ENCODE assay signal across 1 cellular context in the genomic region with DNA sequence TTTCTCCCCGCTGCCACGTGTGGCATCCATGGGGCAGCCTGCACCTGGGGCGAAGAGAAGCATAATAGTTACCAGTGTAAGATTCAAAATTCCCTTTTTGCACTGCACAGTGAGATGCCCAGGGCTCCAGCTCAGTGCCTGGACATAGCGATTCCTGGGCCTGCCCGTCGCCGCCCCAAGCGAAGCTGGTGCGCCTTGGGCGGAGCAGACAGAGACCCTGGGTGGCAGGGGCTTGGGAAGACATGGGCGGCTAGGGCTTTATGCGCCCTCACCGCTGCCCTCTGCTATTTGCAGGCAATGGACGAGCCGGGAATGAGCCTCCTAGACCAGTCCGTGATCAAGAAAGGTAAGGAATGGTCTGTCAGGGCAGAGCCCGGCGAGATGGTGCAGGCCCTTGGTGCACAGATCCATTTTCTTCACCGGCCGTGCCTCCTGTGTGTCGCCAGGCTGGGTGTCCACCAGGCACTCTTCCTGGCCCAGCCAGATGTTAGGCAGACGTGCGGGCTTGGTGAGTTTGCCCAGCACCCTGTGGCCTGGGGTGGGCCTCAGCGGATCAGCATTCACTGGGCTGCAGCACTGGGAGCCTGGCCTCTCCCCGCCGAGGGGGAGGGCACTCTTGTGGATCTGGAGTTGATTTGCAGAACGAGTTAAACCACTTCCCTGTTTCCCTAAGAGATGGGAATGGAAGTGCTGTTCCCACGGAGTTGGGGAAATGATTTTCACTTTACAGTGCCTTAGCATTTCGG.
A peak's percentile ranks its signal among the peaks of the same experiment; 100 is the strongest.
TF ChIP-seq lines count a peak whose summit lies in the region.

No MANE protein-coding gene starts in this region.

TF ChIP-seq in HepG2, 621 proteins besides CTCF, POLR2A, EP300 and RAD21 (continued from another document and continues in another):
- TF ChIP-seq, protein P1, sequence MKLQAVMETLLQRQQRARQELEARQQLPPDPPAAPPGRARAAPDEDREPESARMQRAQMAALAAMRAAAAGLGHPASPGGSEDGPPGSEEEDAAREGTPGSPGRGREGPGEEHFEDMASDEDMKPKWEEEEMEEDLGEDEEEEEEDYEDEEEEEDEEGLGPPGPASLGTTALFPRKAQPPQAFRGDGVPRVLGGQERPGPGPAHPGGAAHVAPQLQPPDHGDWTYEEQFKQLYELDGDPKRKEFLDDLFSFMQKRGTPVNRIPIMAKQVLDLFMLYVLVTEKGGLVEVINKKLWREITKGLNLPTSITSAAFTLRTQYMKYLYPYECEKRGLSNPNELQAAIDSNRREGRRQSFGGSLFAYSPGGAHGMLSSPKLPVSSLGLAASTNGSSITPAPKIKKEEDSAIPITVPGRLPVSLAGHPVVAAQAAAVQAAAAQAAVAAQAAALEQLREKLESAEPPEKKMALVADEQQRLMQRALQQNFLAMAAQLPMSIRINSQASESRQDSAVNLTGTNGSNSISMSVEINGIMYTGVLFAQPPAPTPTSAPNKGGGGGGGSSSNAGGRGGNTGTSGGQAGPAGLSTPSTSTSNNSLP (IDR thresholded peaks at IDR 0.05; ENCODE audit: low read depth, low read length): no peak
- TF ChIP-seq ARNTL (CRISPR knock-in tag; IDR thresholded peaks at IDR 0.05) (no peak), NFKB2 (CRISPR knock-in tag; IDR thresholded peaks at IDR 0.05; ENCODE audit: borderline replicate concordance) (peak; percentile 46; the same call in 1 of the 2 replicates), ZNF878 (CRISPR knock-in tag; IDR thresholded peaks at IDR 0.05) (no peak), ZNF496 (CRISPR knock-in tag; IDR thresholded peaks at IDR 0.05; ENCODE audit: insufficient replicate concordance) (no peak), YY1 (IDR thresholded peaks at IDR 0.05; ENCODE audit: insufficient read depth, insufficient replicate concordance, low read depth, low read length) (no peak), ZNF614 (CRISPR knock-in tag; IDR thresholded peaks at IDR 0.05; ENCODE audit: borderline replicate concordance) (0 out of 2 replicates have a peak, but pooled peaks have one; percentile 19), ZFX (CRISPR knock-in tag; IDR thresholded peaks at IDR 0.05; ENCODE audit: low read depth) (0 out of 2 replicates have a peak, but pooled peaks have one; percentile 5), GATAD2A (CRISPR knock-in tag; IDR thresholded peaks at IDR 0.05) (no peak), DR1 (CRISPR knock-in tag; IDR thresholded peaks at IDR 0.05) (no peak), ZNF225 (CRISPR knock-in tag; IDR thresholded peaks at IDR 0.05) (no peak), XRCC5 (optimal IDR thresholded peaks at IDR 0.05; ENCODE audit: low read length) (peak; percentile 56), ZNF777 (CRISPR knock-in tag; IDR thresholded peaks at IDR 0.05) (peak; percentile 68), ZNF652 (CRISPR knock-in tag; IDR thresholded peaks at IDR 0.05; ENCODE audit: borderline replicate concordance, low read depth) (no peak), PHF5A (CRISPR knock-in tag; IDR thresholded peaks at IDR 0.05; ENCODE audit: low read depth, unreplicated experiment) (peak; percentile 17), TBX2 (CRISPR knock-in tag; IDR thresholded peaks at IDR 0.05; ENCODE audit: borderline replicate concordance) (no peak), ZC3H13 (CRISPR knock-in tag; IDR thresholded peaks at IDR 0.05) (0 out of 2 replicates have a peak, but pooled peaks have one; percentile 41), MAFG (CRISPR knock-in tag; IDR thresholded peaks at IDR 0.05) (no peak), RFXANK (CRISPR knock-in tag; IDR thresholded peaks at IDR 0.05) (no peak), REL (CRISPR knock-in tag; conservative IDR thresholded peaks at IDR 0.05) (no peak), PRPF4 (IDR thresholded peaks at IDR 0.05; ENCODE audit: low read depth, low read length, poor library complexity, severe bottlenecking) (peak; percentile 35), ZNF501 (CRISPR knock-in tag; IDR thresholded peaks at IDR 0.05) (no peak; the same call in 1 of the 2 replicates), PAF1 (CRISPR knock-in tag; IDR thresholded peaks at IDR 0.05) (no peak), CEBPB (IDR thresholded peaks at IDR 0.05; ENCODE audit: borderline replicate concordance, low read depth, low read length) (no peak), HNRNPLL (IDR thresholded peaks at IDR 0.05; ENCODE audit: low read depth, low read length, poor library complexity, severe bottlenecking) (no peak), TP53 (CRISPR knock-in tag; conservative IDR thresholded peaks at IDR 0.05) (no peak), ZSCAN12 (CRISPR knock-in tag; IDR thresholded peaks at IDR 0.05) (no peak), AHR (CRISPR knock-in tag; IDR thresholded peaks at IDR 0.05) (0 out of 2 replicates have a peak, but pooled peaks have one; percentile 40), HCFC1 (IDR thresholded peaks at IDR 0.05; ENCODE audit: low read depth, low read length) (no peak), ZNF768 (CRISPR knock-in tag; IDR thresholded peaks at IDR 0.05) (peak; percentile 19; the same call in 1 of the 2 replicates), GZF1 (CRISPR knock-in tag; IDR thresholded peaks at IDR 0.05) (no peak), ZEB1 (IDR thresholded peaks at IDR 0.05; ENCODE audit: insufficient replicate concordance, low read depth) (no peak), ZNF883 (CRISPR knock-in tag; IDR thresholded peaks at IDR 0.05; ENCODE audit: not compliant biosample characterization) (no peak), ZNF563 (CRISPR knock-in tag; IDR thresholded peaks at IDR 0.05) (no peak), MAFK (conservative IDR thresholded peaks at IDR 0.05 in 1 of 2, IDR thresholded peaks at IDR 0.05 in 1 of 2; ENCODE audit: low read length in 2 of 2) (no peak), MTF2 (CRISPR knock-in tag; IDR thresholded peaks at IDR 0.05; ENCODE audit: borderline replicate concordance) (no peak), SP1 (IDR thresholded peaks at IDR 0.05) (no peak), SP1 (CRISPR knock-in tag; IDR thresholded peaks at IDR 0.05) (no peak), TSC22D2 (CRISPR knock-in tag; IDR thresholded peaks at IDR 0.05; ENCODE audit: borderline replicate concordance) (no peak)
- TF ChIP-seq, protein P2, sequence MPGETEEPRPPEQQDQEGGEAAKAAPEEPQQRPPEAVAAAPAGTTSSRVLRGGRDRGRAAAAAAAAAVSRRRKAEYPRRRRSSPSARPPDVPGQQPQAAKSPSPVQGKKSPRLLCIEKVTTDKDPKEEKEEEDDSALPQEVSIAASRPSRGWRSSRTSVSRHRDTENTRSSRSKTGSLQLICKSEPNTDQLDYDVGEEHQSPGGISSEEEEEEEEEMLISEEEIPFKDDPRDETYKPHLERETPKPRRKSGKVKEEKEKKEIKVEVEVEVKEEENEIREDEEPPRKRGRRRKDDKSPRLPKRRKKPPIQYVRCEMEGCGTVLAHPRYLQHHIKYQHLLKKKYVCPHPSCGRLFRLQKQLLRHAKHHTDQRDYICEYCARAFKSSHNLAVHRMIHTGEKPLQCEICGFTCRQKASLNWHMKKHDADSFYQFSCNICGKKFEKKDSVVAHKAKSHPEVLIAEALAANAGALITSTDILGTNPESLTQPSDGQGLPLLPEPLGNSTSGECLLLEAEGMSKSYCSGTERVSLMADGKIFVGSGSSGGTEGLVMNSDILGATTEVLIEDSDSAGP (CRISPR knock-in tag; IDR thresholded peaks at IDR 0.05; ENCODE audit: borderline replicate concordance): peak; percentile 49; the same call in 1 of the 2 replicates
- TF ChIP-seq, protein P3, sequence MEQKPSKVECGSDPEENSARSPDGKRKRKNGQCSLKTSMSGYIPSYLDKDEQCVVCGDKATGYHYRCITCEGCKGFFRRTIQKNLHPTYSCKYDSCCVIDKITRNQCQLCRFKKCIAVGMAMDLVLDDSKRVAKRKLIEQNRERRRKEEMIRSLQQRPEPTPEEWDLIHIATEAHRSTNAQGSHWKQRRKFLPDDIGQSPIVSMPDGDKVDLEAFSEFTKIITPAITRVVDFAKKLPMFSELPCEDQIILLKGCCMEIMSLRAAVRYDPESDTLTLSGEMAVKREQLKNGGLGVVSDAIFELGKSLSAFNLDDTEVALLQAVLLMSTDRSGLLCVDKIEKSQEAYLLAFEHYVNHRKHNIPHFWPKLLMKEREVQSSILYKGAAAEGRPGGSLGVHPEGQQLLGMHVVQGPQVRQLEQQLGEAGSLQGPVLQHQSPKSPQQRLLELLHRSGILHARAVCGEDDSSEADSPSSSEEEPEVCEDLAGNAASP (CRISPR knock-in tag; IDR thresholded peaks at IDR 0.05; ENCODE audit: borderline replicate concordance): no peak
- TF ChIP-seq, protein P4, sequence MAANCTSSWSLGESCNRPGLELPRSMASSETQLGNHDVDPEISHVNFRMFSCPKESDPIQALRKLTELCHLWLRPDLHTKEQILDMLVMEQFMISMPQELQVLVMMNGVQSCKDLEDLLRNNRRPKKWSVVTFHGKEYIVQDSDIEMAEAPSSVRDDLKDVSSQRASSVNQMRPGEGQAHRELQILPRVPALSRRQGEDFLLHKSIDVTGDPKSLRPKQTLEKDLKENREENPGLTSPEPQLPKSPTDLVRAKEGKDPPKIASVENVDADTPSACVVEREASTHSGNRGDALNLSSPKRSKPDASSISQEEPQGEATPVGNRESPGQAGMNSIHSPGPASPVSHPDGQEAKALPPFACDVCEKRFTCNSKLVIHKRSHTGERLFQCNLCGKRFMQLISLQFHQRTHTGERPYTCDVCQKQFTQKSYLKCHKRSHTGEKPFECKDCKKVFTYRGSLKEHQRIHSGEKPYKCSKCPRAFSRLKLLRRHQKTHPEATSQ (CRISPR knock-in tag; IDR thresholded peaks at IDR 0.05; ENCODE audit: borderline replicate concordance): no peak
- TF ChIP-seq, protein P5, sequence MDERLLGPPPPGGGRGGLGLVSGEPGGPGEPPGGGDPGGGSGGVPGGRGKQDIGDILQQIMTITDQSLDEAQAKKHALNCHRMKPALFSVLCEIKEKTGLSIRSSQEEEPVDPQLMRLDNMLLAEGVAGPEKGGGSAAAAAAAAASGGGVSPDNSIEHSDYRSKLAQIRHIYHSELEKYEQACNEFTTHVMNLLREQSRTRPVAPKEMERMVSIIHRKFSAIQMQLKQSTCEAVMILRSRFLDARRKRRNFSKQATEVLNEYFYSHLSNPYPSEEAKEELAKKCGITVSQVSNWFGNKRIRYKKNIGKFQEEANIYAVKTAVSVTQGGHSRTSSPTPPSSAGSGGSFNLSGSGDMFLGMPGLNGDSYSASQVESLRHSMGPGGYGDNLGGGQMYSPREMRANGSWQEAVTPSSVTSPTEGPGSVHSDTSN (CRISPR knock-in tag; IDR thresholded peaks at IDR 0.05): no peak
- TF ChIP-seq, protein P6, sequence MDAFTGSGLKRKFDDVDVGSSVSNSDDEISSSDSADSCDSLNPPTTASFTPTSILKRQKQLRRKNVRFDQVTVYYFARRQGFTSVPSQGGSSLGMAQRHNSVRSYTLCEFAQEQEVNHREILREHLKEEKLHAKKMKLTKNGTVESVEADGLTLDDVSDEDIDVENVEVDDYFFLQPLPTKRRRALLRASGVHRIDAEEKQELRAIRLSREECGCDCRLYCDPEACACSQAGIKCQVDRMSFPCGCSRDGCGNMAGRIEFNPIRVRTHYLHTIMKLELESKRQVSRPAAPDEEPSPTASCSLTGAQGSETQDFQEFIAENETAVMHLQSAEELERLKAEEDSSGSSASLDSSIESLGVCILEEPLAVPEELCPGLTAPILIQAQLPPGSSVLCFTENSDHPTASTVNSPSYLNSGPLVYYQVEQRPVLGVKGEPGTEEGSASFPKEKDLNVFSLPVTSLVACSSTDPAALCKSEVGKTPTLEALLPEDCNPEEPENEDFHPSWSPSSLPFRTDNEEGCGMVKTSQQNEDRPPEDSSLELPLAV (CRISPR knock-in tag; conservative IDR thresholded peaks at IDR 0.05; ENCODE audit: low read depth): no peak
- TF ChIP-seq, protein P7, sequence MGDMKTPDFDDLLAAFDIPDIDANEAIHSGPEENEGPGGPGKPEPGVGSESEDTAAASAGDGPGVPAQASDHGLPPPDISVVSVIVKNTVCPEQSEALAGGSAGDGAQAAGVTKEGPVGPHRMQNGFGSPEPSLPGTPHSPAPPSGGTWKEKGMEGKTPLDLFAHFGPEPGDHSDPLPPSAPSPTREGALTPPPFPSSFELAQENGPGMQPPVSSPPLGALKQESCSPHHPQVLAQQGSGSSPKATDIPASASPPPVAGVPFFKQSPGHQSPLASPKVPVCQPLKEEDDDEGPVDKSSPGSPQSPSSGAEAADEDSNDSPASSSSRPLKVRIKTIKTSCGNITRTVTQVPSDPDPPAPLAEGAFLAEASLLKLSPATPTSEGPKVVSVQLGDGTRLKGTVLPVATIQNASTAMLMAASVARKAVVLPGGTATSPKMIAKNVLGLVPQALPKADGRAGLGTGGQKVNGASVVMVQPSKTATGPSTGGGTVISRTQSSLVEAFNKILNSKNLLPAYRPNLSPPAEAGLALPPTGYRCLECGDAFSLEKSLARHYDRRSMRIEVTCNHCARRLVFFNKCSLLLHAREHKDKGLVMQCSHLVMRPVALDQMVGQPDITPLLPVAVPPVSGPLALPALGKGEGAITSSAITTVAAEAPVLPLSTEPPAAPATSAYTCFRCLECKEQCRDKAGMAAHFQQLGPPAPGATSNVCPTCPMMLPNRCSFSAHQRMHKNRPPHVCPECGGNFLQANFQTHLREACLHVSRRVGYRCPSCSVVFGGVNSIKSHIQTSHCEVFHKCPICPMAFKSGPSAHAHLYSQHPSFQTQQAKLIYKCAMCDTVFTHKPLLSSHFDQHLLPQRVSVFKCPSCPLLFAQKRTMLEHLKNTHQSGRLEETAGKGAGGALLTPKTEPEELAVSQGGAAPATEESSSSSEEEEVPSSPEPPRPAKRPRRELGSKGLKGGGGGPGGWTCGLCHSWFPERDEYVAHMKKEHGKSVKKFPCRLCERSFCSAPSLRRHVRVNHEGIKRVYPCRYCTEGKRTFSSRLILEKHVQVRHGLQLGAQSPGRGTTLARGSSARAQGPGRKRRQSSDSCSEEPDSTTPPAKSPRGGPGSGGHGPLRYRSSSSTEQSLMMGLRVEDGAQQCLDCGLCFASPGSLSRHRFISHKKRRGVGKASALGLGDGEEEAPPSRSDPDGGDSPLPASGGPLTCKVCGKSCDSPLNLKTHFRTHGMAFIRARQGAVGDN (CRISPR knock-in tag; IDR thresholded peaks at IDR 0.05): peak; percentile 55
- TF ChIP-seq, protein P8, sequence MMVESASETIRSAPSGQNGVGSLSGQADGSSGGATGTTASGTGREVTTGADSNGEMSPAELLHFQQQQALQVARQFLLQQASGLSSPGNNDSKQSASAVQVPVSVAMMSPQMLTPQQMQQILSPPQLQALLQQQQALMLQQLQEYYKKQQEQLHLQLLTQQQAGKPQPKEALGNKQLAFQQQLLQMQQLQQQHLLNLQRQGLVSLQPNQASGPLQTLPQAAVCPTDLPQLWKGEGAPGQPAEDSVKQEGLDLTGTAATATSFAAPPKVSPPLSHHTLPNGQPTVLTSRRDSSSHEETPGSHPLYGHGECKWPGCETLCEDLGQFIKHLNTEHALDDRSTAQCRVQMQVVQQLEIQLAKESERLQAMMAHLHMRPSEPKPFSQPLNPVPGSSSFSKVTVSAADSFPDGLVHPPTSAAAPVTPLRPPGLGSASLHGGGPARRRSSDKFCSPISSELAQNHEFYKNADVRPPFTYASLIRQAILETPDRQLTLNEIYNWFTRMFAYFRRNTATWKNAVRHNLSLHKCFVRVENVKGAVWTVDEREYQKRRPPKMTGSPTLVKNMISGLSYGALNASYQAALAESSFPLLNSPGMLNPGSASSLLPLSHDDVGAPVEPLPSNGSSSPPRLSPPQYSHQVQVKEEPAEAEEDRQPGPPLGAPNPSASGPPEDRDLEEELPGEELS (CRISPR knock-in tag; IDR thresholded peaks at IDR 0.05): no peak
- TF ChIP-seq, protein P9, sequence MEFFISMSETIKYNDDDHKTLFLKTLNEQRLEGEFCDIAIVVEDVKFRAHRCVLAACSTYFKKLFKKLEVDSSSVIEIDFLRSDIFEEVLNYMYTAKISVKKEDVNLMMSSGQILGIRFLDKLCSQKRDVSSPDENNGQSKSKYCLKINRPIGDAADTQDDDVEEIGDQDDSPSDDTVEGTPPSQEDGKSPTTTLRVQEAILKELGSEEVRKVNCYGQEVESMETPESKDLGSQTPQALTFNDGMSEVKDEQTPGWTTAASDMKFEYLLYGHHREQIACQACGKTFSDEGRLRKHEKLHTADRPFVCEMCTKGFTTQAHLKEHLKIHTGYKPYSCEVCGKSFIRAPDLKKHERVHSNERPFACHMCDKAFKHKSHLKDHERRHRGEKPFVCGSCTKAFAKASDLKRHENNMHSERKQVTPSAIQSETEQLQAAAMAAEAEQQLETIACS (CRISPR knock-in tag; IDR thresholded peaks at IDR 0.05): peak; percentile 35; the same call in 1 of the 2 replicates
